Comparison of ENCODE assay signal across 13 cellular contexts in genomic region chr3:12345141-12345561, GRCh38. TPM values are rescaled to one million over a fixed set of nuclear protein-coding genes. Genes with fewer than 3 reads are reported as not detected.
A peak's percentile ranks its signal among the peaks of the same experiment; 100 is the strongest.
DNase-seq lines count a peak whose midpoint lies in the region; ATAC-seq, FAIRE-seq and TF ChIP-seq lines count a peak whose summit lies in the region.
"Had no signal": no experiment of that assay in that cellular context is flagged by ENCODE, and none has a peak within 500 bp of the region (broad histone marks: within the 10 kb centered on the region; RNA-seq: fewer than 3 reads in every experiment).

No MANE protein-coding gene starts in this region.

- POLR2A ChIA-PET in RWPE1 (lab: Yijun Ruan, JAX; ENCODE audit: low non-redundant PET) = no interaction called here

- DNase-seq in stimulated activated naive CD8-positive, alpha-beta T cell treated with anti-CD3 and anti-CD28 coated beads, Interleukin-15, Interleukin-2, amounts not matched to agents 100 U/mL and 50 U/mL, for 24 hours = no peak
- DNase-seq in stimulated activated naive CD8-positive, alpha-beta T cell treated with anti-CD3 and anti-CD28 coated beads, Interleukin-15, amount 100 ng/mL, for 72 hours = no peak
- peak; percentile 56 for DNase-seq in RWPE1 (ENCODE audit: low spot score)
- DNase-seq in fibroblast of peridontal ligament (ENCODE audit: extremely low read depth) = peak; percentile 52
- no peak for DNase-seq in anterior cingulate cortex (lab: John Stamatoyannopoulos, UW)
- no peak for DNase-seq in mucosa of gallbladder (ENCODE audit: low spot score)
- DNase-seq in GM12891 (ENCODE audit: insufficient read length, low spot score) = no peak
- DNase-seq: naive thymus-derived CD8-positive, alpha-beta T cell had no signal

- no peak for TF ChIP-seq CTCF in RWPE1 (conservative IDR thresholded peaks at IDR 0.05; ENCODE audit: low read depth)

- no peak for TF ChIP-seq POLR2A in GM12891 (IDR thresholded peaks at IDR 0.05; ENCODE audit: low read depth, low read length)

- H3K27ac ChIP-seq in RWPE1 = no peak overlapping the region
- H3K27ac ChIP-seq: BLaER1 had no signal

- peaks cover 11% of the 10 kb centered on the region for H3K4me1 Mint-ChIP-seq in stimulated activated naive CD8-positive, alpha-beta T cell treated with anti-CD3 and anti-CD28 coated beads, Interleukin-15, amount 100 ng/mL, for 72 hours
- H3K4me1 Mint-ChIP-seq: brain had no signal

- no peak overlapping the region for H3K4me3 Mint-ChIP-seq in stimulated activated naive CD8-positive, alpha-beta T cell treated with anti-CD3 and anti-CD28 coated beads, Interleukin-15, amount 100 ng/mL, for 72 hours
- H3K4me3 Mint-ChIP-seq: brain; naive thymus-derived CD8-positive, alpha-beta T cell; type B pancreatic cell had no signal

- peak; percentile 52 for ATAC-seq in stimulated activated naive CD8-positive, alpha-beta T cell treated with anti-CD3 and anti-CD28 coated beads, Interleukin-15, Interleukin-2, amounts not matched to agents 100 U/mL and 50 U/mL, for 24 hours
- ATAC-seq in stimulated activated naive CD8-positive, alpha-beta T cell treated with anti-CD3 and anti-CD28 coated beads, Interleukin-15, amount 100 ng/mL, for 72 hours = no peak
- no peak for ATAC-seq in GM18907 (IDR thresholded peaks at IDR 0.05; ENCODE audit: unreplicated experiment)
- ATAC-seq: naive thymus-derived CD8-positive, alpha-beta T cell had no signal

- peaks cover 26% of the 10 kb centered on the region for H3K27me3 Mint-ChIP-seq in stimulated activated naive CD8-positive, alpha-beta T cell treated with anti-CD3 and anti-CD28 coated beads, Interleukin-15, amount 100 ng/mL, for 72 hours
- H3K27me3 Mint-ChIP-seq: brain had no signal

- FAIRE-seq in GM12891 (lab: Jason Lieb, UNC) = no peak

- no peaks in the 10 kb centered on the region for H3K9me3 Mint-ChIP-seq in stimulated activated naive CD8-positive, alpha-beta T cell treated with anti-CD3 and anti-CD28 coated beads, Interleukin-15, amount 100 ng/mL, for 72 hours
- H3K9me3 Mint-ChIP-seq: brain; naive thymus-derived CD8-positive, alpha-beta T cell; type B pancreatic cell had no signal

- CTCF ChIA-PET in RWPE1 (lab: Yijun Ruan, JAX) = interaction anchor here (0.6 to 0.7 kb wide), 2 partner anchors 66 to 126 kb away, joined by 3 read pairs; no protein-coding TSS in a partner anchor

- no peak overlapping the region for H3K27ac Mint-ChIP-seq in stimulated activated naive CD8-positive, alpha-beta T cell treated with anti-CD3 and anti-CD28 coated beads, Interleukin-15, amount 100 ng/mL, for 72 hours
- H3K27ac Mint-ChIP-seq: brain; naive thymus-derived CD8-positive, alpha-beta T cell had no signal

TF ChIP-seq in GM12891, 5 proteins besides CTCF, POLR2A, EP300 and RAD21:
- TF ChIP-seq POLR2AphosphoS5 (IDR thresholded peaks at IDR 0.05; ENCODE audit: low read depth, low read length) = no peak
- TF ChIP-seq SPI1 (IDR thresholded peaks at IDR 0.05; ENCODE audit: low read depth, low read length) = no peak
- no peak for TF ChIP-seq TAF1 (IDR thresholded peaks at IDR 0.05; ENCODE audit: low read depth, low read length)
- TF ChIP-seq PAX5 (IDR thresholded peaks at IDR 0.05; ENCODE audit: insufficient read depth, low read length, severe bottlenecking) = no peak
- no peak for TF ChIP-seq POU2F2 (IDR thresholded peaks at IDR 0.05; ENCODE audit: low read depth, low read length)

RNA-seq across cellular contexts. Expression of gene PPARG, which starts 56.3 kb away (rescaled TPM):
- total RNA-seq in mucosa of gallbladder = 13.0 TPM
- polyA plus RNA-seq in GM12891 (2012; ENCODE audit: low read depth, missing spikeins) = 0.26 TPM
- total RNA-seq: naive thymus-derived CD8-positive, alpha-beta T cell; OCI-LY7 had no signal
- polyA plus RNA-seq: naive thymus-derived CD8-positive, alpha-beta T cell had no signal

Comparison
In these comparisons a context has a peak if more than half of its experiments do, and no peak if none do; other contexts are left out.
1. DNase-seq: peak in RWPE1 (single experiment) and fibroblast of peridontal ligament (single experiment); none in stimulated activated naive CD8-positive, alpha-beta T cell treated with anti-CD3 and anti-CD28 coated beads, Interleukin-15, Interleukin-2, amounts not matched to agents 100 U/mL and 50 U/mL, for 24 hours (single experiment), stimulated activated naive CD8-positive, alpha-beta T cell treated with anti-CD3 and anti-CD28 coated beads, Interleukin-15, amount 100 ng/mL, for 72 hours (0 of 2), anterior cingulate cortex (0 of 58), mucosa of gallbladder (single experiment) and GM12891 (single experiment).